In genomic region chr2:11096591-11096990, GRCh38 we compare ENCODE assay signal across 20 cellular contexts.
"Had no signal": no experiment of that assay in that cellular context is flagged by ENCODE, and none has a peak within 500 bp of the region (broad histone marks: within the 10 kb centered on the region; RNA-seq: fewer than 3 reads in every experiment).

No MANE protein-coding gene starts in this region.

- H3K4me3 ChIP-seq: K562, SJSA1, SK-N-MC had no signal

- H3K4me3 Mint-ChIP-seq: IgD-negative memory B cell had no signal

- H3K9me3 Mint-ChIP-seq: IgD-negative memory B cell had no signal

- H3K9me3 ChIP-seq: SJSA1 had no signal

- H3K27ac ChIP-seq: KMS-11, SJSA1, SK-N-MC had no signal

- H3K27me3 ChIP-seq: SJSA1 had no signal

- H3K27ac Mint-ChIP-seq: IgD-negative memory B cell had no signal

- H3K36me3 Mint-ChIP-seq: IgD-negative memory B cell had no signal

- DNase-seq: Kasumi-1, MM.1S, NCI-H1092 treated with DMSO at 0.1 percent for 48 hours, NCI-H1436, NCI-H187, NCI-H2029, NCI-H2081 treated with DMSO at 0.1 percent for 48 hours, NCI-H2171, NCI-H446, NCI-H510A, NCI-H524 treated with DMSO at 0.1 percent for 48 hours, NCI-H69, NCI-H774, RPMI8226, SIG-M5 had no signal

- H3K36me3 ChIP-seq: SJSA1 had no signal
